In genomic region chr19:15126511-15126910, GRCh38 we compare ENCODE assay signal across 11 cellular contexts. TPM values are rescaled to one million over a fixed set of nuclear protein-coding genes. Genes with fewer than 3 reads are reported as not detected.
DNase-seq lines count a peak whose midpoint lies in the region; ATAC-seq and TF ChIP-seq lines count a peak whose summit lies in the region.
"Had no signal": no experiment of that assay in that cellular context is flagged by ENCODE, and none has a peak within 500 bp of the region (broad histone marks: within the 10 kb centered on the region; RNA-seq: fewer than 3 reads in every experiment).

No MANE protein-coding gene starts in this region.

- ATAC-seq in stimulated activated naive CD8-positive, alpha-beta T cell treated with anti-CD3 and anti-CD28 coated beads, Interleukin-15, Interleukin-2, amounts not matched to agents 100 U/mL and 50 U/mL, for 24 hours = no peak
- ATAC-seq in WTC11 (no peak), GM21447 (IDR thresholded peaks at IDR 0.05; ENCODE audit: unreplicated experiment) (no peak)

- peaks cover 9% of the 10 kb centered on the region for H3K36me3 ChIP-seq in iPS-20b (ENCODE audit: insufficient read depth, low read depth, low read length)
- H3K36me3 ChIP-seq: uterus had no signal

- H3K9me3 ChIP-seq in iPS-20b (ENCODE audit: insufficient read depth, low read depth, low read length) = no peaks in the 10 kb centered on the region
- H3K9me3 ChIP-seq: right atrium auricular region, uterus had no signal

- H3K27ac Mint-ChIP-seq in stimulated activated naive CD8-positive, alpha-beta T cell treated with anti-CD3 and anti-CD28 coated beads, Interleukin-15, Interleukin-2, amounts not matched to agents 100 ng/mL and 50 ng/mL, for 24 hours = peak overlapping the region; percentile 65
- no peak overlapping the region for H3K27ac Mint-ChIP-seq in WTC11

- H3K27ac ChIP-seq in iPS-20b (ENCODE audit: low read length) = no peak overlapping the region

- H3K9ac ChIP-seq in iPS-20b (ENCODE audit: low read depth, low read length) = peak overlapping the region; percentile 42; the same call in 1 of the 2 replicates

- no peak for DNase-seq in stimulated activated naive CD8-positive, alpha-beta T cell treated with anti-CD3 and anti-CD28 coated beads, Interleukin-15, Interleukin-2, amounts not matched to agents 100 U/mL and 50 U/mL, for 24 hours
- DNase-seq in WTC11 (ENCODE audit: low spot score) (no peak), COLO668 (lab: John Stamatoyannopoulos, UW; ENCODE audit: unreplicated experiment) (no peak), Ammon's horn (ENCODE audit: low spot score) (no peak), erythroblast (lab: John Stamatoyannopoulos, UW) (no peak)
- DNase-seq: mesendoderm, uterus had no signal

- no peaks in the 10 kb centered on the region for H3K27me3 ChIP-seq in iPS-20b (ENCODE audit: insufficient read depth, low read length)
- H3K27me3 ChIP-seq: right atrium auricular region, uterus had no signal

- TF ChIP-seq CTCF in WTC11 (IDR thresholded peaks at IDR 0.05) = no peak

- POLR2A ChIA-PET in WTC11 (lab: Charles Lee) = no interaction called here

- no peaks in the 10 kb centered on the region for H3K9me3 Mint-ChIP-seq in stimulated activated naive CD8-positive, alpha-beta T cell treated with anti-CD3 and anti-CD28 coated beads, Interleukin-15, Interleukin-2, amounts not matched to agents 100 ng/mL and 50 ng/mL, for 24 hours
- H3K9me3 Mint-ChIP-seq in WTC11 = no peaks in the 10 kb centered on the region

- H3K4me1 ChIP-seq in iPS-20b (ENCODE audit: insufficient read depth, low read length) = peaks cover 8% of the 10 kb centered on the region; the same call in 1 of the 2 replicates
- H3K4me1 ChIP-seq: uterus had no signal

- peak overlapping the region; percentile 43; the same call in 1 of the 2 replicates for H3K4me3 ChIP-seq in iPS-20b (ENCODE audit: low read length)

- H3K36me3 Mint-ChIP-seq in stimulated activated naive CD8-positive, alpha-beta T cell treated with anti-CD3 and anti-CD28 coated beads, Interleukin-15, Interleukin-2, amounts not matched to agents 100 ng/mL and 50 ng/mL, for 24 hours (ENCODE audit: low read depth) = peaks cover 10% of the 10 kb centered on the region
- peaks cover 5% of the 10 kb centered on the region for H3K36me3 Mint-ChIP-seq in WTC11

- H3K4me1 Mint-ChIP-seq in stimulated activated naive CD8-positive, alpha-beta T cell treated with anti-CD3 and anti-CD28 coated beads, Interleukin-15, Interleukin-2, amounts not matched to agents 100 ng/mL and 50 ng/mL, for 24 hours (ENCODE audit: low read depth) = peaks cover 46% of the 10 kb centered on the region
- H3K4me1 Mint-ChIP-seq in WTC11 = peaks cover 5% of the 10 kb centered on the region; the same call in 1 of the 2 replicates

- CTCF ChIA-PET in WTC11 (lab: Charles Lee) = interaction anchor here (0.6 to 4.2 kb wide), 11 partner anchors 23 to 125 kb away, joined by 3 to 59 read pairs (median 4); partner anchors contain the start of gene EPHX3

- H3K4me3 Mint-ChIP-seq in stimulated activated naive CD8-positive, alpha-beta T cell treated with anti-CD3 and anti-CD28 coated beads, Interleukin-15, Interleukin-2, amounts not matched to agents 100 ng/mL and 50 ng/mL, for 24 hours = peak overlapping the region; percentile 30
- 0 out of 2 replicates have a peak overlapping the region, but pooled peaks have one; percentile 6 for H3K4me3 Mint-ChIP-seq in WTC11

- H3K27me3 Mint-ChIP-seq in stimulated activated naive CD8-positive, alpha-beta T cell treated with anti-CD3 and anti-CD28 coated beads, Interleukin-15, Interleukin-2, amounts not matched to agents 100 ng/mL and 50 ng/mL, for 24 hours = no peaks in the 10 kb centered on the region
- H3K27me3 Mint-ChIP-seq in WTC11 (ENCODE audit: low read depth) = no peaks in the 10 kb centered on the region; the same call in 1 of the 2 replicates

- no peak for TF ChIP-seq POLR2A in erythroblast (IDR thresholded peaks at IDR 0.05; ENCODE audit: low read length)

TF ChIP-seq in WTC11, 78 proteins besides CTCF, POLR2A, EP300 and RAD21 (continues in another document):
- no peak for TF ChIP-seq ZNF263 (CRISPR knock-in tag; IDR thresholded peaks at IDR 0.05; ENCODE audit: low read depth)
- TF ChIP-seq TCF7 (CRISPR knock-in tag; IDR thresholded peaks at IDR 0.05; ENCODE audit: low read depth) = no peak
- TF ChIP-seq, protein P1, sequence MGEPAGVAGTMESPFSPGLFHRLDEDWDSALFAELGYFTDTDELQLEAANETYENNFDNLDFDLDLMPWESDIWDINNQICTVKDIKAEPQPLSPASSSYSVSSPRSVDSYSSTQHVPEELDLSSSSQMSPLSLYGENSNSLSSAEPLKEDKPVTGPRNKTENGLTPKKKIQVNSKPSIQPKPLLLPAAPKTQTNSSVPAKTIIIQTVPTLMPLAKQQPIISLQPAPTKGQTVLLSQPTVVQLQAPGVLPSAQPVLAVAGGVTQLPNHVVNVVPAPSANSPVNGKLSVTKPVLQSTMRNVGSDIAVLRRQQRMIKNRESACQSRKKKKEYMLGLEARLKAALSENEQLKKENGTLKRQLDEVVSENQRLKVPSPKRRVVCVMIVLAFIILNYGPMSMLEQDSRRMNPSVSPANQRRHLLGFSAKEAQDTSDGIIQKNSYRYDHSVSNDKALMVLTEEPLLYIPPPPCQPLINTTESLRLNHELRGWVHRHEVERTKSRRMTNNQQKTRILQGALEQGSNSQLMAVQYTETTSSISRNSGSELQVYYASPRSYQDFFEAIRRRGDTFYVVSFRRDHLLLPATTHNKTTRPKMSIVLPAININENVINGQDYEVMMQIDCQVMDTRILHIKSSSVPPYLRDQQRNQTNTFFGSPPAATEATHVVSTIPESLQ (CRISPR knock-in tag; IDR thresholded peaks at IDR 0.05) = no peak
- no peak for TF ChIP-seq ETV6 (CRISPR knock-in tag; IDR thresholded peaks at IDR 0.05)
- TF ChIP-seq TEAD4 (CRISPR knock-in tag; IDR thresholded peaks at IDR 0.05) = no peak
- TF ChIP-seq CREB1 (CRISPR knock-in tag; IDR thresholded peaks at IDR 0.05) = no peak
- no peak for TF ChIP-seq KAT7 (CRISPR knock-in tag; IDR thresholded peaks at IDR 0.05; ENCODE audit: borderline replicate concordance)
- no peak for TF ChIP-seq FOXP1 (CRISPR knock-in tag; IDR thresholded peaks at IDR 0.05; ENCODE audit: borderline replicate concordance)
- no peak for TF ChIP-seq ZNF396 (CRISPR knock-in tag; IDR thresholded peaks at IDR 0.05; ENCODE audit: borderline replicate concordance)
- no peak for TF ChIP-seq RORB (CRISPR knock-in tag; IDR thresholded peaks at IDR 0.05)
- TF ChIP-seq EMX1 (CRISPR knock-in tag; IDR thresholded peaks at IDR 0.05) = no peak
- TF ChIP-seq, protein P2, sequence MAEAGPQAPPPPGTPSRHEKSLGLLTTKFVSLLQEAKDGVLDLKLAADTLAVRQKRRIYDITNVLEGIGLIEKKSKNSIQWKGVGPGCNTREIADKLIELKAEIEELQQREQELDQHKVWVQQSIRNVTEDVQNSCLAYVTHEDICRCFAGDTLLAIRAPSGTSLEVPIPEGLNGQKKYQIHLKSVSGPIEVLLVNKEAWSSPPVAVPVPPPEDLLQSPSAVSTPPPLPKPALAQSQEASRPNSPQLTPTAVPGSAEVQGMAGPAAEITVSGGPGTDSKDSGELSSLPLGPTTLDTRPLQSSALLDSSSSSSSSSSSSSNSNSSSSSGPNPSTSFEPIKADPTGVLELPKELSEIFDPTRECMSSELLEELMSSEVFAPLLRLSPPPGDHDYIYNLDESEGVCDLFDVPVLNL (CRISPR knock-in tag; IDR thresholded peaks at IDR 0.05; ENCODE audit: borderline replicate concordance, low read depth) = no peak
- no peak for TF ChIP-seq NFYB (CRISPR knock-in tag; conservative IDR thresholded peaks at IDR 0.05; ENCODE audit: low read depth)
- TF ChIP-seq, protein P3, sequence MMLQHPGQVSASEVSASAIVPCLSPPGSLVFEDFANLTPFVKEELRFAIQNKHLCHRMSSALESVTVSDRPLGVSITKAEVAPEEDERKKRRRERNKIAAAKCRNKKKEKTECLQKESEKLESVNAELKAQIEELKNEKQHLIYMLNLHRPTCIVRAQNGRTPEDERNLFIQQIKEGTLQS (CRISPR knock-in tag; conservative IDR thresholded peaks at IDR 0.05) = no peak
- no peak for TF ChIP-seq AFF4 (CRISPR knock-in tag; IDR thresholded peaks at IDR 0.05; ENCODE audit: borderline replicate concordance)
- no peak for TF ChIP-seq ZBTB21 (CRISPR knock-in tag; IDR thresholded peaks at IDR 0.05; ENCODE audit: borderline replicate concordance)

RNA-seq across cellular contexts. Expression of gene SYDE1, which starts 19.3 kb away (rescaled TPM):
- 15.0 to 21.9 TPM (median 19.6 TPM) in 3 replicates for total RNA-seq in WTC11 (2021)

RNA-seq across cellular contexts. Expression of gene OR1I1, which starts 44.5 kb away (rescaled TPM):
- total RNA-seq in WTC11 (2021) = not detected in 3 replicates
- total RNA-seq: right atrium auricular region, uterus had no signal
